ENCODE assay signal across 32 cellular contexts in the genomic region with DNA sequence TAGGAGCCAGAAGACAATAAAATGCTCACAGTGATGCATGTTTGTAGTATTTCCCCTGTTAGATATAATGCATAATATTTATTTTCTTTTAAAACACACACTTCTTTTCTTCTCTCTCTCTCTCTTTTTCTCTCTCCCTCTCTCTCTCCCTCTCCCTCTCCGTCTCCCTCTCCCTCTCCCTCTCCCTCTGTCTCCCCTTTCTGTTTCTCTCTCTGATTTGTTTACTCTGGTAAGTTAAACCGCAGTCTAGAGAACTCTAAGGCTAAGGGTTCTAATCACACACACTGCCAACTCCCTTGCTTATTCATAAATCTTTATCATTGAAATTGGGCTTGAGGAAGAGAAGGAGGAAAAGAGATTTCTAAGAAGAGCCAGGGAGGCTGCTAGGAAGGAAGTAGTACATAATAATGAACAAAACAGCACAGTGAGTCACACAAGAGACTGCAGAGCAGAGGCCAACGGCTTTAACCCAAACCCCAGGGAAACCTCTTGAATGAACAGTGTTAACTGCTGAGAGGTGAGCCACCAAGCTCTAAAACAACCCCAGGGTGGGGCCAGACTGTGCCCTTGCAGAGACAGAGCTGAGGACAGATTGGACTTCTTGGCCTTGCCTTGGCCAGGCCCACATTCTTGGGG. TPM values are rescaled to one million over a fixed set of nuclear protein-coding genes. Genes with fewer than 3 reads are reported as not detected.
DNase-seq lines count a peak whose midpoint lies in the region; ATAC-seq, FAIRE-seq and TF ChIP-seq lines count a peak whose summit lies in the region.
"Had no signal": no experiment of that assay in that cellular context is flagged by ENCODE, and none has a peak within 500 bp of the region (broad histone marks: within the 10 kb centered on the region; RNA-seq: fewer than 3 reads in every experiment).

No MANE protein-coding gene starts in this region.

- CTCF ChIA-PET in MCF 10A (lab: Yijun Ruan, JAX): no interaction called here
- CTCF ChIA-PET in PC-3 (lab: Charles Lee): no interaction called here

- no TSS peak for BruUV-seq in MCF 10A (replicated peaks; lab: Mats Ljungman, UMichigan)
- no TSS peak for BruUV-seq in PC-3 (replicated peaks; lab: Mats Ljungman, UMichigan)

- no peaks in the 10 kb centered on the region for H3K9me2 ChIP-seq in PC-3 (replicated peaks; ENCODE audit: low read length)
- H3K9me2 ChIP-seq: SK-N-SH had no signal

- H3K4me1 Mint-ChIP-seq in MCF 10A (ENCODE audit: insufficient read depth, unreplicated experiment): peaks cover 14% of the 10 kb centered on the region
- H3K4me1 Mint-ChIP-seq: activated CD4-positive, alpha-beta T cell treated with anti-CD3 and anti-CD28 coated beads for 36 hours; CD8-positive, alpha-beta memory T cell; central memory CD8-positive, alpha-beta T cell; nephron; T-helper 17 cell had no signal

- FAIRE-seq in urothelium cell line (lab: Jason Lieb, UNC) (no peak), GM12891 (lab: Jason Lieb, UNC) (no peak)
- FAIRE-seq: endometrium had no signal

- intact Hi-C loops in MCF 10A (cut with micrococcal nuclease): no loop called here
- intact Hi-C loops in breast epithelium (cut with DNase I; ENCODE audit: low total_unique reads): no loop called here
- intact Hi-C loops in PC-3 (cut with micrococcal nuclease): no loop called here

- H3K4me2 ChIP-seq in PC-3 (ENCODE audit: low read length): no peak overlapping the region
- H3K4me2 ChIP-seq: SK-N-SH had no signal

- peak overlapping the region; percentile 17 for H3K27ac Mint-ChIP-seq in MCF 10A (ENCODE audit: low read depth, unreplicated experiment)
- H3K27ac Mint-ChIP-seq: activated CD4-positive, alpha-beta T cell treated with anti-CD3 and anti-CD28 coated beads for 36 hours; activated CD8-positive, alpha-beta T cell treated with anti-CD3 and anti-CD28 coated beads, Interleukin-2, amount 10 ng/mL, durations not matched to agents 7 days and 5 days; activated naive CD8-positive, alpha-beta T cell treated with anti-CD3 and anti-CD28 coated beads, Interleukin-2, amount 10 ng/mL, durations not matched to agents 7 days and 5 days; dendritic cell treated with granulocyte-macrophage colony-stimulating factor and Interleukin-4, amounts not matched to agents 40 ng/mL and 50 ng/mL, for 4 days; nephron; T-helper 17 cell had no signal

- H3K4me3 ChIP-seq in breast epithelium (no peak overlapping the region), PC-3 (ENCODE audit: low read length) (no peak overlapping the region), fibroblast of pulmonary artery (replicated peaks; ENCODE audit: low read depth, low read length) (no peak overlapping the region)
- H3K4me3 ChIP-seq: lung, MG63, ovary, transverse colon had no signal

- no peak overlapping the region for H2AFZ ChIP-seq in PC-3 (ENCODE audit: low read length)

- peak; percentile 42; the same call in 1 of the 2 replicates for ATAC-seq in PC-3
- no peak for ATAC-seq in HG02763 (IDR thresholded peaks at IDR 0.05; ENCODE audit: unreplicated experiment)
- ATAC-seq in HG03097 (IDR thresholded peaks at IDR 0.05; ENCODE audit: low FRiP score, unreplicated experiment): no peak
- ATAC-seq: activated CD4-positive, alpha-beta T cell treated with anti-CD3 and anti-CD28 coated beads for 36 hours; activated CD8-positive, alpha-beta T cell treated with anti-CD3 and anti-CD28 coated beads, Interleukin-2, amount 10 ng/mL, durations not matched to agents 7 days and 5 days; T-helper 17 cell had no signal

- H3K27me3 ChIP-seq in breast epithelium (peaks cover 0 to 36% of the 10 kb centered on the region in 2 donors), PC-3 (ENCODE audit: low read length) (peaks cover 51% of the 10 kb centered on the region)
- H3K27me3 ChIP-seq: ovary had no signal

- H3F3A ChIP-seq in PC-3 (ENCODE audit: low read length, unreplicated experiment): no peaks in the 10 kb centered on the region

- DNase-seq in MCF 10A (ENCODE audit: unreplicated experiment) (peak; percentile 65), breast epithelium (ENCODE audit: low spot score in 2 of 2) (no peak), PC-3 (peak; percentile 35), fibroblast of pulmonary artery (ENCODE audit: low read depth) (peak; percentile 6), urothelium cell line (ENCODE audit: low spot score) (peak; percentile 18), GM12891 (ENCODE audit: insufficient read length, low spot score) (no peak)
- DNase-seq: activated CD4-positive, alpha-beta T cell treated with anti-CD3 and anti-CD28 coated beads for 36 hours; activated CD8-positive, alpha-beta T cell treated with anti-CD3 and anti-CD28 coated beads, Interleukin-2, amount 10 ng/mL, durations not matched to agents 7 days and 5 days; activated effector memory CD4-positive, alpha-beta T cell treated with anti-CD3 and anti-CD28 coated beads, Interleukin-2, amount 50 U/mL, for 16 hours; activated naive CD8-positive, alpha-beta T cell treated with anti-CD3 and anti-CD28 coated beads, Interleukin-2, amount 10 ng/mL, durations not matched to agents 7 days and 5 days; activated T-cell treated with anti-CD3 and anti-CD28 coated beads for 4 hours; CD8-positive, alpha-beta memory T cell; DMS153; GF-D8; MG63; NCI-H2081; NCI-H226; NCI-H774; ovary; SK-N-SH; stimulated activated CD4-positive, alpha-beta T cell treated with anti-CD3 and anti-CD28 coated beads, Interleukin-2, amount 100 ng/mL, for 24 hours; T-helper 17 cell; transverse colon had no signal

- peaks cover 7% of the 10 kb centered on the region for H3K9me3 Mint-ChIP-seq in MCF 10A (ENCODE audit: unreplicated experiment)
- H3K9me3 Mint-ChIP-seq: activated naive CD8-positive, alpha-beta T cell treated with anti-CD3 and anti-CD28 coated beads, Interleukin-2, amount 10 ng/mL, durations not matched to agents 7 days and 5 days; central memory CD8-positive, alpha-beta T cell; dendritic cell treated with granulocyte-macrophage colony-stimulating factor and Interleukin-4, amounts not matched to agents 40 ng/mL and 50 ng/mL, for 4 days; nephron had no signal

- H3K79me2 ChIP-seq in PC-3 (ENCODE audit: low read length): no peaks in the 10 kb centered on the region

- H3K27ac ChIP-seq in breast epithelium (no peak overlapping the region), PC-3 (ENCODE audit: low read length) (no peak overlapping the region)
- H3K27ac ChIP-seq: ovary, transverse colon had no signal

- no peak overlapping the region for H3K4me3 Mint-ChIP-seq in MCF 10A (ENCODE audit: unreplicated experiment)
- H3K4me3 Mint-ChIP-seq: activated CD4-positive, alpha-beta T cell treated with anti-CD3 and anti-CD28 coated beads for 36 hours; activated CD8-positive, alpha-beta T cell treated with anti-CD3 and anti-CD28 coated beads, Interleukin-2, amount 10 ng/mL, durations not matched to agents 7 days and 5 days; activated naive CD8-positive, alpha-beta T cell treated with anti-CD3 and anti-CD28 coated beads, Interleukin-2, amount 10 ng/mL, durations not matched to agents 7 days and 5 days; CD8-positive, alpha-beta memory T cell; central memory CD8-positive, alpha-beta T cell; dendritic cell treated with granulocyte-macrophage colony-stimulating factor and Interleukin-4, amounts not matched to agents 40 ng/mL and 50 ng/mL, for 4 days; nephron; T-helper 17 cell had no signal

- H3K9ac ChIP-seq in PC-3 (ENCODE audit: low read length): no peak overlapping the region
- H3K9ac ChIP-seq: SK-N-SH had no signal

- no peaks in the 10 kb centered on the region for H4K20me1 ChIP-seq in PC-3 (ENCODE audit: low read length)

- TF ChIP-seq POLR2A in breast epithelium (IDR thresholded peaks at IDR 0.05): no peak
- no peak for TF ChIP-seq POLR2A in GM12891 (IDR thresholded peaks at IDR 0.05; ENCODE audit: low read depth, low read length)

- no peaks in the 10 kb centered on the region for H3K36me3 ChIP-seq in breast epithelium
- H3K36me3 ChIP-seq in PC-3 (ENCODE audit: low read depth, low read length): no peaks in the 10 kb centered on the region
- H3K36me3 ChIP-seq: MG63, ovary, transverse colon had no signal

- TF ChIP-seq CTCF in MCF 10A (IDR thresholded peaks at IDR 0.05; ENCODE audit: unreplicated experiment) (no peak), breast epithelium (IDR thresholded peaks at IDR 0.05) (no peak), PC-3 (conservative IDR thresholded peaks at IDR 0.05; ENCODE audit: low read depth, low read length) (no peak), fibroblast of pulmonary artery (IDR thresholded peaks at IDR 0.05; ENCODE audit: low read length, missing control alignments) (no peak)

- H3K9me3 ChIP-seq in breast epithelium (no peaks in the 10 kb centered on the region), PC-3 (ENCODE audit: low read length) (no peaks in the 10 kb centered on the region)
- H3K9me3 ChIP-seq: MG63, ovary, SK-N-SH, transverse colon had no signal

- POLR2A ChIA-PET in MCF 10A (lab: Yijun Ruan, JAX) (interaction anchor here (0.5 to 1.7 kb wide), 3 partner anchors 30 to 75 kb away, joined by 3 to 6 read pairs (median 5); no protein-coding TSS in a partner anchor), PC-3 (lab: Charles Lee; ENCODE audit: unreplicated experiment) (no interaction called here)

- no peaks in the 10 kb centered on the region for H3K4me1 ChIP-seq in breast epithelium
- peaks cover 4% of the 10 kb centered on the region; the same call in 1 of the 2 replicates for H3K4me1 ChIP-seq in PC-3 (ENCODE audit: insufficient read depth, low read length)
- H3K4me1 ChIP-seq: transverse colon had no signal

- no peaks in the 10 kb centered on the region for H3K36me3 Mint-ChIP-seq in MCF 10A (ENCODE audit: insufficient read depth, unreplicated experiment)
- H3K36me3 Mint-ChIP-seq: activated naive CD8-positive, alpha-beta T cell treated with anti-CD3 and anti-CD28 coated beads, Interleukin-2, amount 10 ng/mL, durations not matched to agents 7 days and 5 days; CD8-positive, alpha-beta memory T cell had no signal

- no peaks in the 10 kb centered on the region for H3K27me3 Mint-ChIP-seq in MCF 10A (ENCODE audit: insufficient read depth, unreplicated experiment)

TF ChIP-seq in GM12891, 5 proteins besides CTCF, POLR2A, EP300 and RAD21:
- TF ChIP-seq POLR2AphosphoS5 (IDR thresholded peaks at IDR 0.05; ENCODE audit: low read depth, low read length): no peak
TF ChIP-seq in GM12891: peak in this region for 0.

RNA-seq across cellular contexts. Expression of a gene that starts 9.1 kb away (rescaled TPM):
- total RNA-seq in MCF 10A (2022) (not detected in 2 replicates), breast epithelium (not detected), PC-3 (2014; rRNA removed) (not detected in 2 replicates)
- polyA plus RNA-seq in GM12891 (2012; ENCODE audit: low read depth, missing spikeins): not detected
- total RNA-seq: activated CD4-positive, alpha-beta T cell treated with anti-CD3 and anti-CD28 coated beads for 36 hours; activated CD8-positive, alpha-beta T cell treated with anti-CD3 and anti-CD28 coated beads, Interleukin-2, amount 10 ng/mL, durations not matched to agents 7 days and 5 days; activated naive CD8-positive, alpha-beta T cell treated with anti-CD3 and anti-CD28 coated beads, Interleukin-2, amount 10 ng/mL, durations not matched to agents 7 days and 5 days; CD8-positive, alpha-beta memory T cell; kidney epithelial cell; lung; OCI-LY7; ovary; T-helper 17 cell had no signal
- polyA plus RNA-seq: CD8-positive, alpha-beta memory T cell; lung; ovary had no signal

Comparison
In these comparisons a context has a peak if more than half of its experiments do, and no peak if none do; other contexts are left out.
1. DNase-seq: peak in MCF 10A (single experiment), PC-3 (single experiment), fibroblast of pulmonary artery (single experiment) and urothelium cell line (single experiment); none in breast epithelium (0 of 2) and GM12891 (single experiment).